In the genomic region with DNA sequence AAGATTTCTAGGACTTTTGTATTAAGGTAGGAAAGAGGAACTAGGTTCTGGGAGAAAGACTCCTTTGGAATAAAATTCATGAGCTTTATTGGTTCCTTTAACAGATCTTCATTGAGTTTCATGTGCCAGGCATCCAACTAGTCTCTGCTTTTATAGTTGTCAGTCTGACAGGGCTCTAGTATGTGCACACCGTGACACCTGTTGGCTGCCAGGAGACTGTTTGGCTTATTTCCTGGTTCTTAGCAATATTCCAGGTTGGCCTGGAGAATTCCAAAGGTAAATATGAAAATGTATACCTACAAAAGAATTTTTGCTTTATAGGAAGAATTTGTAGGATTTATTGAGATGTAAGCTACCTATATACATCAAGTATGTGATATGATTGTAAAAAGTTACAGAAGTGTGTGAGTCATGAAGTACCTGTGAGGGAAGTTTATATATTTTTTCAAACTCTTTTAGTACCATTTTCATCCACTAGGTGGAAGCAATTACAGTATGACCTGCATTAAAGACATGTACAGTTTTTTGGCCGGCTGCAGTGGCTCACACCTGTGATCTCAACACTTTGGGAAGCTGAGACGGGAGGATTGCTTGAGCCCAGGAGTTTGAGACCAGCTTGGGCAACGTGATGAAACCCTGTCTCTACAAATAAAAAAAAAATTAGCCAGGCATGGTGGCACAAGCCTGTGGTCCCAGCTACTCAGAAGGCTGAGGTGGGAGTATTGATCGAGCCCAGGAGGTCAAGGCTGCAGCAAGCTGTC, we compare ENCODE assay signal across 1 cellular context.
TF ChIP-seq lines count a peak whose summit lies in the region.

No MANE protein-coding gene starts in this region.

TF ChIP-seq in IMR-90, 13 proteins besides CTCF, POLR2A, EP300 and RAD21:
- TF ChIP-seq BHLHE40 (IDR thresholded peaks at IDR 0.05; ENCODE audit: low read depth, low read length) (no peak), RCOR1 (IDR thresholded peaks at IDR 0.05; ENCODE audit: insufficient replicate concordance, low read length) (no peak), SMC3 (IDR thresholded peaks at IDR 0.05; ENCODE audit: low read depth, low read length) (peak; percentile 50)
